ENCODE assay signal across 28 cellular contexts in genomic region chr6:53669592-53669991, GRCh38. TPM values are rescaled to one million over a fixed set of nuclear protein-coding genes. Genes with fewer than 3 reads are reported as not detected.
"Had no signal": no experiment of that assay in that cellular context is flagged by ENCODE, and none has a peak within 500 bp of the region (broad histone marks: within the 10 kb centered on the region; RNA-seq: fewer than 3 reads in every experiment).

No MANE protein-coding gene starts in this region.

- H3K79me2 ChIP-seq: parathyroid adenoma had no signal

- H3K27ac ChIP-seq: left lung, lower lobe of right lung, neural progenitor cell, neutrophil, parathyroid adenoma, right atrium auricular region, skin epidermis, spleen, tibial nerve had no signal

- H3K4me3 ChIP-seq: left lung, lower lobe of right lung, neural progenitor cell, right atrium auricular region, skin epidermis, spleen, tibial nerve had no signal

- H3K9me3 Mint-ChIP-seq: natural killer cell; nephron progenitor cell; stimulated activated effector memory CD8-positive, alpha-beta T cell treated with anti-CD3 and anti-CD28 coated beads, Interleukin-12 subunit alpha, Interleukin-12 subunit beta, amount 100 ng/mL, for 72 hours; stimulated activated naive CD8-positive, alpha-beta T cell treated with anti-CD3 and anti-CD28 coated beads, Interleukin-15, amount 100 ng/mL, for 72 hours; type B pancreatic cell had no signal

- H3K9ac ChIP-seq: neural progenitor cell, parathyroid adenoma had no signal

- ATAC-seq: left colon; left lung; lower lobe of right lung; sciatic nerve; stimulated activated effector memory CD8-positive, alpha-beta T cell treated with anti-CD3 and anti-CD28 coated beads, Interleukin-12 subunit alpha, Interleukin-12 subunit beta, amount 100 ng/mL, for 72 hours; stimulated activated naive CD8-positive, alpha-beta T cell treated with anti-CD3 and anti-CD28 coated beads, Interleukin-15, amount 100 ng/mL, for 72 hours had no signal

- H3K9me3 ChIP-seq: lower lobe of right lung, neutrophil, right atrium auricular region, tibial nerve had no signal

- H3K27me3 ChIP-seq: right atrium auricular region had no signal

- H3K4me2 ChIP-seq: neural progenitor cell had no signal

- H3K36me3 Mint-ChIP-seq: natural killer cell; neural progenitor cell; stimulated activated effector memory CD8-positive, alpha-beta T cell treated with anti-CD3 and anti-CD28 coated beads, Interleukin-12 subunit alpha, Interleukin-12 subunit beta, amount 100 ng/mL, for 72 hours; type B pancreatic cell had no signal

- FAIRE-seq: kidney had no signal

- H2AFZ ChIP-seq: neural progenitor cell, parathyroid adenoma had no signal

- H3K4me1 Mint-ChIP-seq: naive B cell; natural killer cell; stimulated activated effector memory CD8-positive, alpha-beta T cell treated with anti-CD3 and anti-CD28 coated beads, Interleukin-12 subunit alpha, Interleukin-12 subunit beta, amount 100 ng/mL, for 72 hours; stimulated activated naive CD8-positive, alpha-beta T cell treated with anti-CD3 and anti-CD28 coated beads, Interleukin-15, amount 100 ng/mL, for 72 hours had no signal

- H3K4me1 ChIP-seq: neural progenitor cell, parathyroid adenoma, tibial nerve had no signal

- DNase-seq: hippocampal formation; kidney; left colon; left lung; lower lobe of right lung; mammary epithelial cell; mesendoderm; naive B cell; natural killer cell; nephron progenitor cell; occipital lobe; spleen; stimulated activated CD4-positive, alpha-beta T cell treated with anti-CD3 and anti-CD28 coated beads, Interleukin-4, amount 100 ng/mL, for 24 hours; stimulated activated naive CD4-positive, alpha-beta T cell treated with Interleukin-2 at 50 U/mL for 16 hours; stimulated activated naive CD8-positive, alpha-beta T cell treated with anti-CD3 and anti-CD28 coated beads, Interleukin-15, amount 100 ng/mL, for 72 hours; substantia nigra had no signal

- H3K27ac Mint-ChIP-seq: mesothelial cell of epicardium; naive B cell; natural killer cell; nephron progenitor cell; neural progenitor cell; progenitor cell of endocrine pancreas; stimulated activated effector memory CD8-positive, alpha-beta T cell treated with anti-CD3 and anti-CD28 coated beads, Interleukin-12 subunit alpha, Interleukin-12 subunit beta, amount 100 ng/mL, for 72 hours; stimulated activated naive CD8-positive, alpha-beta T cell treated with anti-CD3 and anti-CD28 coated beads, Interleukin-15, amount 100 ng/mL, for 72 hours; type B pancreatic cell had no signal

- H3K4me3 Mint-ChIP-seq: mesothelial cell of epicardium; naive B cell; natural killer cell; nephron progenitor cell; neural progenitor cell; stimulated activated effector memory CD8-positive, alpha-beta T cell treated with anti-CD3 and anti-CD28 coated beads, Interleukin-12 subunit alpha, Interleukin-12 subunit beta, amount 100 ng/mL, for 72 hours; stimulated activated naive CD8-positive, alpha-beta T cell treated with anti-CD3 and anti-CD28 coated beads, Interleukin-15, amount 100 ng/mL, for 72 hours; type B pancreatic cell had no signal

- H3K36me3 ChIP-seq: left lung, lower lobe of right lung, neural progenitor cell, neutrophil, right atrium auricular region, spleen, tibial nerve had no signal

RNA-seq across cellular contexts. Expression of gene KLHL31, which starts 4.0 kb away (rescaled TPM):
- total RNA-seq: pulmonary artery endothelial cell had no signal
